In genomic region chr9:70398145-70398556, GRCh38 we compare ENCODE assay signal across 9 cellular contexts. TPM values are rescaled to one million over a fixed set of nuclear protein-coding genes. Genes with fewer than 3 reads are reported as not detected.
DNase-seq lines count a peak whose midpoint lies in the region; ATAC-seq, FAIRE-seq and TF ChIP-seq lines count a peak whose summit lies in the region.
"Had no signal": no experiment of that assay in that cellular context is flagged by ENCODE, and none has a peak within 500 bp of the region (broad histone marks: within the 10 kb centered on the region; RNA-seq: fewer than 3 reads in every experiment).

No MANE protein-coding gene starts in this region.

- H3K27me3 ChIP-seq in liver (ENCODE audit: control insufficient read depth in 4 of 4, insufficient read depth in 4 of 4, low read length in 3 of 4) (no peaks in the 10 kb centered on the region), HepG2 (ENCODE audit: control insufficient read depth in 1 of 2, insufficient read depth in 2 of 2, low read length in 2 of 2) (no peaks in the 10 kb centered on the region)

- no peak for DNase-seq in HepG2 (ENCODE audit: low spot score)
- no peak for DNase-seq in activated B cell treated with CpG ODN at 0.5 μM for 24 hours
- DNase-seq in naive thymus-derived CD8-positive, alpha-beta T cell = peak in 3 of 10 donors; percentile 56 to 58 (median 58)
- DNase-seq in SK-N-DZ (ENCODE audit: low spot score) = no peak
- DNase-seq in kidney tubule cell (ENCODE audit: low spot score) = no peak
- no peak for DNase-seq in glutamatergic neuron
- DNase-seq: DND-41 had no signal

- TF ChIP-seq EP300 in HepG2 (IDR thresholded peaks at IDR 0.05; ENCODE audit: low read depth in 2 of 2, low read length in 2 of 2) (no peak), HepG2 (CRISPR knock-in tag; IDR thresholded peaks at IDR 0.05; ENCODE audit: borderline replicate concordance) (no peak)

- ATAC-seq in HepG2 (no peak), HG03175 (IDR thresholded peaks at IDR 0.05; ENCODE audit: unreplicated experiment) (peak; percentile 100), activated B cell treated with CpG ODN at 0.5 μM for 24 hours (ENCODE audit: low read depth) (peak; percentile 97)
- peak; percentile 87 to 95 for ATAC-seq in naive thymus-derived CD8-positive, alpha-beta T cell

- H3K4me1 Mint-ChIP-seq in activated B cell treated with CpG ODN at 0.5 μM for 24 hours (peaks cover 66% of the 10 kb centered on the region), glutamatergic neuron (ENCODE audit: low read depth, unreplicated experiment) (no peaks in the 10 kb centered on the region)
- peaks cover 35 to 85% (median 73%) of the 10 kb centered on the region in 4 donors for H3K4me1 Mint-ChIP-seq in naive thymus-derived CD8-positive, alpha-beta T cell

- H3K27ac Mint-ChIP-seq in activated B cell treated with CpG ODN at 0.5 μM for 24 hours (peak overlapping the region; percentile 86), glutamatergic neuron (ENCODE audit: unreplicated experiment) (no peak overlapping the region)
- H3K27ac Mint-ChIP-seq in naive thymus-derived CD8-positive, alpha-beta T cell = peak overlapping the region; percentile 8 to 93 (median 86)

- H3K4me1 ChIP-seq in liver (ENCODE audit: control insufficient read depth in 4 of 4, insufficient read depth in 4 of 4, low read length in 3 of 4) = peaks cover 4 to 42% (median 34%) of the 10 kb centered on the region in 4 donors
- no peaks in the 10 kb centered on the region for H3K4me1 ChIP-seq in HepG2 (ENCODE audit: insufficient read depth, low read length)

- H3K27ac ChIP-seq in liver (ENCODE audit: low read depth in 1 of 2, low read length in 2 of 2) (no peak overlapping the region), HepG2 (ENCODE audit: extremely low read length, insufficient read depth, low read length) (no peak overlapping the region)

- H3K9me3 Mint-ChIP-seq in activated B cell treated with CpG ODN at 0.5 μM for 24 hours = no peaks in the 10 kb centered on the region
- H3K9me3 Mint-ChIP-seq in naive thymus-derived CD8-positive, alpha-beta T cell = no peaks in the 10 kb centered on the region
- no peaks in the 10 kb centered on the region for H3K9me3 Mint-ChIP-seq in glutamatergic neuron (ENCODE audit: unreplicated experiment)

- peaks cover 42% of the 10 kb centered on the region; the same call in 1 of the 2 replicates for H4K20me1 ChIP-seq in HepG2 (ENCODE audit: insufficient read depth, low read length)

- intact Hi-C loops in HepG2 (cut with micrococcal nuclease; ENCODE audit: unreplicated experiment) (no loop called here), activated B cell treated with CpG ODN at 0.5 μM for 24 hours (cut with micrococcal nuclease) (loop anchor here (1.0 kb wide), 3 partner anchors 8 to 21 kb away; no protein-coding TSS in a partner anchor)

- POLR2A ChIA-PET in HepG2 (lab: Yijun Ruan, JAX) (interaction anchor here (1.0 kb wide), 1 partner anchor 14 kb away, joined by 3 read pairs; no protein-coding TSS in a partner anchor), activated B cell treated with CpG ODN at 0.5 μM for 24 hours (lab: Charles Lee) (interaction anchor here (0.6 to 4.9 kb wide), 7 partner anchors 15 to 643 kb away, joined by 3 to 48 read pairs (median 5); partner anchors contain the start of gene KLF9)
- POLR2A ChIA-PET in naive thymus-derived CD8-positive, alpha-beta T cell (lab: Charles Lee) = interaction anchor here (0.7 to 6.0 kb wide), 6 partner anchors 10 to 126 kb away, joined by 4 to 60 read pairs (median 20); partner anchors contain the start of gene KLF9

- TF ChIP-seq RAD21 in liver (IDR thresholded peaks at IDR 0.05) (peak in 1 of 2 donors; percentile 27), HepG2 (CRISPR knock-in tag; IDR thresholded peaks at IDR 0.05) (no peak)

- BruUV-seq in HepG2 (replicated peaks; lab: Mats Ljungman, UMichigan) = no TSS peak

- no peak overlapping the region for H3K4me2 ChIP-seq in HepG2 (ENCODE audit: low read depth, low read length)

- no peak overlapping the region for H2AFZ ChIP-seq in HepG2 (ENCODE audit: low read length)

- 21% methylated on average over 4 of the region's 4 CpGs for WGBS in liver
- WGBS in HepG2 (ENCODE audit: low lambda C conversion rate) = 95% methylated on average over 4 of the region's 4 CpGs

- CTCF ChIA-PET in HepG2 (lab: Yijun Ruan, JAX; ENCODE audit: low intra/inter-chr PET ratio, low total read pairs) (no interaction called here), activated B cell treated with CpG ODN at 0.5 μM for 24 hours (lab: Charles Lee) (interaction anchor here (0.7 to 1.2 kb wide), 2 partner anchors 87 to 1125 kb away, joined by 3 to 4 read pairs; no protein-coding TSS in a partner anchor)

- no peak for TF ChIP-seq POLR2A in HepG2 (IDR thresholded peaks at IDR 0.05; ENCODE audit: insufficient read depth in 1 of 2, low read depth in 2 of 2, low read length in 2 of 2)

- in situ Hi-C loops in HepG2 (cut with HindIII; ENCODE audit: extremely low pct_ligation_motif_present, low pct_unique_long_range_greater_than_20kb) = no loop called here

- H3K9ac ChIP-seq in liver (ENCODE audit: low read depth in 1 of 2, low read length in 2 of 2) = no peak overlapping the region
- H3K9ac ChIP-seq in HepG2 (ENCODE audit: insufficient read depth, low read depth, low read length) = no peak overlapping the region

- H3K4me3 Mint-ChIP-seq in activated B cell treated with CpG ODN at 0.5 μM for 24 hours = peak overlapping the region; percentile 51
- peak overlapping the region; percentile 26 to 81 (median 70) for H3K4me3 Mint-ChIP-seq in naive thymus-derived CD8-positive, alpha-beta T cell
- no peak overlapping the region for H3K4me3 Mint-ChIP-seq in glutamatergic neuron (ENCODE audit: unreplicated experiment)

- H3K4me3 ChIP-seq in liver (ENCODE audit: low read depth in 1 of 3, low read length in 3 of 3) (no peak overlapping the region), HepG2 (replicated peaks in 1 of 3; ENCODE audit: insufficient read depth in 1 of 3, low read depth in 2 of 3, low read length in 3 of 3) (no peak overlapping the region)

- H3K27me3 Mint-ChIP-seq in activated B cell treated with CpG ODN at 0.5 μM for 24 hours (no peaks in the 10 kb centered on the region), glutamatergic neuron (ENCODE audit: unreplicated experiment) (no peaks in the 10 kb centered on the region)
- no peaks in the 10 kb centered on the region for H3K27me3 Mint-ChIP-seq in naive thymus-derived CD8-positive, alpha-beta T cell

- no peaks in the 10 kb centered on the region for H3K36me3 ChIP-seq in liver (ENCODE audit: control insufficient read depth in 4 of 4, insufficient read depth in 3 of 4, low read depth in 1 of 4, low read length in 3 of 4)
- H3K36me3 ChIP-seq in HepG2 (replicated peaks in 1 of 2; ENCODE audit: control insufficient read depth in 1 of 2, insufficient read depth in 2 of 2, low read length in 2 of 2) = no peaks in the 10 kb centered on the region

- no peaks in the 10 kb centered on the region for H3K9me3 ChIP-seq in liver (ENCODE audit: control insufficient read depth in 4 of 4, low read length in 3 of 4)
- H3K9me3 ChIP-seq in HepG2 (ENCODE audit: low read length) = no peaks in the 10 kb centered on the region

- TF ChIP-seq CTCF in liver (IDR thresholded peaks at IDR 0.05; ENCODE audit: low read depth, low read length, missing input control) (no peak), HepG2 (CRISPR knock-in tag; IDR thresholded peaks at IDR 0.05) (no peak), activated B cell treated with CpG ODN at 0.5 μM for 24 hours (IDR thresholded peaks at IDR 0.05) (no peak), glutamatergic neuron (IDR thresholded peaks at IDR 0.05; ENCODE audit: partially characterized antibody, unreplicated experiment) (no peak)

- peaks cover 53% of the 10 kb centered on the region for H3K79me2 ChIP-seq in HepG2 (ENCODE audit: insufficient read depth, low read length)

- FAIRE-seq in HepG2 (lab: Jason Lieb, UNC) = no peak

- H3K36me3 Mint-ChIP-seq in activated B cell treated with CpG ODN at 0.5 μM for 24 hours (ENCODE audit: low read depth) (no peaks in the 10 kb centered on the region), glutamatergic neuron (ENCODE audit: unreplicated experiment) (no peaks in the 10 kb centered on the region)
- no peaks in the 10 kb centered on the region for H3K36me3 Mint-ChIP-seq in naive thymus-derived CD8-positive, alpha-beta T cell

TF ChIP-seq in liver, 16 proteins besides CTCF, POLR2A, EP300 and RAD21 (continues in another document):
- TF ChIP-seq TAF1 (conservative IDR thresholded peaks at IDR 0.05) = no peak

TF ChIP-seq in HepG2, 621 proteins besides CTCF, POLR2A, EP300 and RAD21 (continues in another document):
- no peak for TF ChIP-seq CENPX (CRISPR knock-in tag; IDR thresholded peaks at IDR 0.05)

RNA-seq across cellular contexts. Expression of gene KLF9, which starts 16.3 kb away (rescaled TPM):
- total RNA-seq in liver (10 to 100 TPM in 1 of 2 donors, 1 to 10 TPM in 1; 2.2 to 77.0 TPM), HepG2 (2016; rRNA removed; fragmentation: Illumina TruSeq; extraction: Trizol) (5.7 and 7.2 TPM in 2 replicates), activated B cell treated with CpG ODN at 0.5 μM for 24 hours (5.2 and 6.3 TPM in 2 replicates), glutamatergic neuron (ENCODE audit: unreplicated experiment) (0.25 TPM)
- polyA plus RNA-seq in liver (10 to 100 TPM; 15.0 to 18.4 TPM), HepG2 (2011; rRNA removed) (7.1 and 7.2 TPM in 2 replicates)
- 0.79 and 0.81 TPM in 2 replicates for total RNA-seq in HepG2 (2016; cell fraction: cytosol; rRNA removed; fragmentation: Illumina TruSeq; extraction: Trizol; ENCODE audit: low read depth)
- total RNA-seq in HepG2 (2016; cell fraction: insoluble cytoplasmic fraction; rRNA removed; fragmentation: Illumina TruSeq; extraction: Trizol) = 5.6 and 6.3 TPM in 2 replicates
- total RNA-seq in HepG2 (2016; cell fraction: membrane; rRNA removed; fragmentation: Illumina TruSeq; extraction: Trizol) = 3.6 and 4.2 TPM in 2 replicates
- 6.0 and 6.2 TPM in 2 replicates for total RNA-seq in HepG2 (2016; cell fraction: nucleus; rRNA removed; fragmentation: Illumina TruSeq; extraction: Trizol)
- polyA plus RNA-seq in HepG2 (2011; cell fraction: cytosol; rRNA removed) = 5.3 and 5.8 TPM in 2 replicates
- polyA plus RNA-seq in HepG2 (2011; cell fraction: nucleus; rRNA removed) = 3.3 and 4.2 TPM in 2 replicates
- polyA plus RNA-seq in HepG2 (2012) = 8.3 and 8.5 TPM in 2 replicates
- polyA plus RNA-seq in HepG2 (2016; cell fraction: cytosol; fragmentation: Illumina TruSeq; extraction: Trizol; ENCODE audit: low read depth) = 0.36 and 0.37 TPM in 2 replicates
- polyA plus RNA-seq in HepG2 (2016; cell fraction: insoluble cytoplasmic fraction; fragmentation: Illumina TruSeq; extraction: Trizol; ENCODE audit: low read depth) = 7.0 TPM in 2 replicates
- 1.6 and 2.0 TPM in 2 replicates for polyA plus RNA-seq in HepG2 (2016; cell fraction: membrane; fragmentation: Illumina TruSeq; extraction: Trizol; ENCODE audit: low read depth)
- 6.3 and 7.1 TPM in 2 replicates for polyA plus RNA-seq in HepG2 (2016; cell fraction: nucleus; fragmentation: Illumina TruSeq; extraction: Trizol; ENCODE audit: insufficient read depth, low read depth)
- polyA minus RNA-seq in HepG2 (2011; rRNA and poly(A)+ RNA removed; ENCODE audit: low replicate concordance) = 2.5 and 9.7 TPM in 2 replicates
- 7.8 and 8.0 TPM in 2 replicates for polyA minus RNA-seq in HepG2 (2011; cell fraction: cytosol; rRNA and poly(A)+ RNA removed)
- 6.2 and 7.5 TPM in 2 replicates for polyA minus RNA-seq in HepG2 (2011; cell fraction: nucleus; rRNA and poly(A)+ RNA removed)
- 10 to 100 TPM; 29.6 TPM for total RNA-seq in naive thymus-derived CD8-positive, alpha-beta T cell
- polyA plus RNA-seq in naive thymus-derived CD8-positive, alpha-beta T cell = 1 to 10 TPM; 2.6 to 4.0 (median 3.2) TPM
- 4.2 and 4.3 TPM in 2 replicates for polyA plus RNA-seq in SK-N-DZ (2014; cell fraction: cytosol; rRNA removed)
- polyA plus RNA-seq in SK-N-DZ (2014; cell fraction: nucleus; rRNA removed) = 1.3 and 3.6 TPM in 2 replicates
